Comparison of ENCODE assay signal across 19 cellular contexts in genomic region chr2:157247068-157247407, GRCh38. TPM values are rescaled to one million over a fixed set of nuclear protein-coding genes. Genes with fewer than 3 reads are reported as not detected.
A peak's percentile ranks its signal among the peaks of the same experiment; 100 is the strongest.
DNase-seq lines count a peak whose midpoint lies in the region; ATAC-seq and TF ChIP-seq lines count a peak whose summit lies in the region.
"Had no signal": no experiment of that assay in that cellular context is flagged by ENCODE, and none has a peak within 500 bp of the region (broad histone marks: within the 10 kb centered on the region; RNA-seq: fewer than 3 reads in every experiment).

No MANE protein-coding gene starts in this region.

- H3K27ac ChIP-seq in PC-3 (ENCODE audit: low read length) (peak overlapping the region; percentile 98), neuronal stem cell (replicated peaks; ENCODE audit: low read length) (no peak overlapping the region)
- H3K27ac ChIP-seq: dorsolateral prefrontal cortex, spleen, testis had no signal

- no peaks in the 10 kb centered on the region for H3K9me2 ChIP-seq in PC-3 (replicated peaks; ENCODE audit: low read length)

- POLR2A ChIA-PET in PC-3 (lab: Charles Lee; ENCODE audit: unreplicated experiment): interaction anchor here (0.6 to 0.7 kb wide), 3 partner anchors 15 to 1367 kb away, joined by 3 to 14 read pairs (median 4); no protein-coding TSS in a partner anchor
- POLR2A ChIA-PET in T-cell (lab: Charles Lee): no interaction called here

- H3K79me1 ChIP-seq in neuronal stem cell (ENCODE audit: low read depth, low read length): no peaks in the 10 kb centered on the region

- H2BK12ac ChIP-seq in neuronal stem cell (ENCODE audit: low read length): no peak overlapping the region

- no peak overlapping the region for H3K4ac ChIP-seq in neuronal stem cell (ENCODE audit: low read length)

- H3K23ac ChIP-seq in neuronal stem cell (ENCODE audit: low read depth, low read length, poor library complexity): no peak overlapping the region

- peaks cover 9% of the 10 kb centered on the region for H3F3A ChIP-seq in PC-3 (ENCODE audit: low read length, unreplicated experiment)

- peaks cover 40% of the 10 kb centered on the region for H3K4me1 Mint-ChIP-seq in Calu3 (ENCODE audit: low read depth, unreplicated experiment)
- peaks cover 17% of the 10 kb centered on the region for H3K4me1 Mint-ChIP-seq in chondrocyte (ENCODE audit: low read depth)
- H3K4me1 Mint-ChIP-seq in T-cell: no peaks in the 10 kb centered on the region
- H3K4me1 Mint-ChIP-seq: natural killer cell had no signal

- no peak overlapping the region for H2BK5ac ChIP-seq in neuronal stem cell (ENCODE audit: low read length)

- WGBS in neuronal stem cell (ENCODE audit: extremely low coverage in 2 of 2, insufficient read length in 2 of 2, insufficient replicate concordance in 1 of 2), 2 donors: no CpG with 5 or more reads among the region's 2 CpGs

- no peaks in the 10 kb centered on the region for H3K9me3 ChIP-seq in PC-3 (ENCODE audit: low read length)
- no peaks in the 10 kb centered on the region for H3K9me3 ChIP-seq in neuronal stem cell (replicated peaks in 1 of 2; ENCODE audit: control insufficient read depth in 2 of 2, insufficient read depth in 1 of 2, low read depth in 1 of 2, low read length in 2 of 2)
- H3K9me3 ChIP-seq: prostate gland, spleen, testis had no signal

- no peak for ATAC-seq in PC-3
- ATAC-seq in T-cell (replicated peaks in 1 of 4): no peak
- ATAC-seq in GM18867 (IDR thresholded peaks at IDR 0.05; ENCODE audit: unreplicated experiment): no peak
- ATAC-seq: natural killer cell had no signal

- H3K18ac ChIP-seq in neuronal stem cell (ENCODE audit: low read length): no peak overlapping the region

- H2AFZ ChIP-seq in PC-3 (ENCODE audit: low read length): peak overlapping the region; percentile 55
- H2AFZ ChIP-seq in neuronal stem cell (ENCODE audit: low read length): peak overlapping the region; percentile 64

- no peaks in the 10 kb centered on the region for H3K79me2 ChIP-seq in PC-3 (ENCODE audit: low read length)

- H3K27me3 Mint-ChIP-seq in Calu3 (ENCODE audit: unreplicated experiment): no peaks in the 10 kb centered on the region
- peaks cover 2% of the 10 kb centered on the region for H3K27me3 Mint-ChIP-seq in chondrocyte (ENCODE audit: low read depth)
- peaks cover 6% of the 10 kb centered on the region in 2 donors for H3K27me3 Mint-ChIP-seq in T-cell
- H3K27me3 Mint-ChIP-seq: activated naive CD4-positive, alpha-beta T cell treated with anti-CD3 and anti-CD28 coated beads, Interleukin-2, amount 50 U/mL, for 24 hours had no signal

- CTCF ChIA-PET in Calu3 (lab: Charles Lee) (interaction anchor here (0.9 to 1.2 kb wide), 3 partner anchors 10 to 18 kb away, joined by 3 to 6 read pairs (median 5); partner anchors contain the start of gene GALNT5), PC-3 (lab: Charles Lee) (no interaction called here), T-cell (lab: Charles Lee) (interaction anchor here in 1 of 2 donors (0.5 kb wide), 1 partner anchor 773 kb away, joined by 5 read pairs; no protein-coding TSS in a partner anchor)

- no peaks in the 10 kb centered on the region for H3K27me3 ChIP-seq in PC-3 (ENCODE audit: low read length)
- no peaks in the 10 kb centered on the region for H3K27me3 ChIP-seq in neuronal stem cell (ENCODE audit: control insufficient read depth in 3 of 3, insufficient read depth in 3 of 3, low read depth in 1 of 3, low read length in 3 of 3)
- H3K27me3 ChIP-seq: dorsolateral prefrontal cortex, spleen, testis had no signal

- peak overlapping the region; percentile 19 for H3K4me3 Mint-ChIP-seq in Calu3 (ENCODE audit: low read depth, unreplicated experiment)
- H3K4me3 Mint-ChIP-seq in chondrocyte (ENCODE audit: unreplicated experiment): no peak overlapping the region
- H3K4me3 Mint-ChIP-seq in T-cell: no peak overlapping the region
- H3K4me3 Mint-ChIP-seq: activated naive CD4-positive, alpha-beta T cell treated with anti-CD3 and anti-CD28 coated beads, Interleukin-2, amount 50 U/mL, for 24 hours; activated T-cell treated with anti-CD3 and anti-CD28 coated beads, Interleukin-2, amount 50 U/mL, for 4 hours; CD4-positive, CD25-positive, alpha-beta regulatory T cell; memory B cell; natural killer cell had no signal

- no peak overlapping the region for H3K14ac ChIP-seq in neuronal stem cell (ENCODE audit: low read length)

- H3K4me3 ChIP-seq in PC-3 (ENCODE audit: low read length) (peak overlapping the region; percentile 20; the same call in 1 of the 2 replicates), neuronal stem cell (ENCODE audit: low read length in 2 of 2) (no peak overlapping the region)
- H3K4me3 ChIP-seq: dorsolateral prefrontal cortex, prostate gland, spleen, testis had no signal

- H3K36me3 ChIP-seq in PC-3 (ENCODE audit: low read depth, low read length): no peaks in the 10 kb centered on the region
- no peaks in the 10 kb centered on the region for H3K36me3 ChIP-seq in neuronal stem cell (replicated peaks in 1 of 2; ENCODE audit: control insufficient read depth in 2 of 2, insufficient read depth in 2 of 2, low read length in 2 of 2)
- H3K36me3 ChIP-seq: prostate gland, spleen had no signal

- H3K4me1 ChIP-seq in PC-3 (ENCODE audit: insufficient read depth, low read length): peaks cover 23% of the 10 kb centered on the region
- peaks cover 8 to 9% of the 10 kb centered on the region in 2 donors for H3K4me1 ChIP-seq in neuronal stem cell (ENCODE audit: control insufficient read depth in 2 of 2, insufficient read depth in 1 of 2, low read depth in 1 of 2, low read length in 2 of 2)
- H3K4me1 ChIP-seq: prostate gland, spleen, testis had no signal

- no peak overlapping the region for H2BK15ac ChIP-seq in neuronal stem cell (ENCODE audit: low read length)

- DNase-seq in Calu3 (no peak), PC-3 (no peak), chondrocyte (ENCODE audit: low spot score) (no peak), neuronal stem cell (ENCODE audit: low spot score) (no peak), T-cell (no peak), SW480 (ENCODE audit: low spot score) (no peak), NCI-H1092 (lab: John Stamatoyannopoulos, UW) (no peak)
- DNase-seq: activated T-cell treated with anti-CD3 and anti-CD28 coated beads, Interleukin-2, amount 50 U/mL, for 4 hours; dorsolateral prefrontal cortex; natural killer cell; NCI-H187 treated with DMSO at 0.1 percent for 48 hours; spleen; testis had no signal

- no peaks in the 10 kb centered on the region for H4K20me1 ChIP-seq in PC-3 (ENCODE audit: low read length)

- intact Hi-C loops in Calu3 (cut with micrococcal nuclease; ENCODE audit: unreplicated experiment) (no loop called here), PC-3 (cut with micrococcal nuclease) (no loop called here)

- H4K91ac ChIP-seq in neuronal stem cell (ENCODE audit: low read depth, low read length, poor library complexity): no peak overlapping the region

- H3K36me3 Mint-ChIP-seq in Calu3 (ENCODE audit: insufficient read depth, unreplicated experiment): peaks cover 12% of the 10 kb centered on the region
- H3K36me3 Mint-ChIP-seq in chondrocyte (ENCODE audit: low read depth): no peaks in the 10 kb centered on the region
- no peaks in the 10 kb centered on the region for H3K36me3 Mint-ChIP-seq in T-cell
- H3K36me3 Mint-ChIP-seq: activated naive CD4-positive, alpha-beta T cell treated with anti-CD3 and anti-CD28 coated beads, Interleukin-2, amount 50 U/mL, for 24 hours; CD4-positive, CD25-positive, alpha-beta regulatory T cell; memory B cell; natural killer cell had no signal

- H3K9me3 Mint-ChIP-seq in Calu3 (ENCODE audit: low read depth, unreplicated experiment) (no peaks in the 10 kb centered on the region), chondrocyte (ENCODE audit: low read depth) (no peaks in the 10 kb centered on the region), T-cell (no peaks in the 10 kb centered on the region)
- H3K9me3 Mint-ChIP-seq: activated naive CD4-positive, alpha-beta T cell treated with anti-CD3 and anti-CD28 coated beads, Interleukin-2, amount 50 U/mL, for 24 hours; activated T-cell treated with anti-CD3 and anti-CD28 coated beads, Interleukin-2, amount 50 U/mL, for 4 hours; memory B cell; natural killer cell had no signal

- no peak overlapping the region for H4K8ac ChIP-seq in neuronal stem cell (ENCODE audit: low read depth, low read length)

- H3K9ac ChIP-seq in PC-3 (ENCODE audit: low read length) (peak overlapping the region; percentile 87), neuronal stem cell (ENCODE audit: low read depth, low read length, poor library complexity) (no peak overlapping the region)

- no peak overlapping the region for H2AK5ac ChIP-seq in neuronal stem cell (ENCODE audit: low read depth, low read length)

- peak overlapping the region; percentile 89 for H3K27ac Mint-ChIP-seq in Calu3 (ENCODE audit: unreplicated experiment)
- H3K27ac Mint-ChIP-seq in chondrocyte (ENCODE audit: unreplicated experiment): peak overlapping the region; percentile 1
- no peak overlapping the region for H3K27ac Mint-ChIP-seq in T-cell
- H3K27ac Mint-ChIP-seq: CD4-positive, CD25-positive, alpha-beta regulatory T cell; natural killer cell had no signal

- no peak for TF ChIP-seq CTCF in Calu3 (IDR thresholded peaks at IDR 0.05; ENCODE audit: unreplicated experiment)
- TF ChIP-seq CTCF in PC-3 (conservative IDR thresholded peaks at IDR 0.05; ENCODE audit: low read depth, low read length): no peak
- no peak for TF ChIP-seq CTCF in chondrocyte (IDR thresholded peaks at IDR 0.05)

- no peak overlapping the region for H2BK120ac ChIP-seq in neuronal stem cell (ENCODE audit: low read depth, low read length)

- BruUV-seq in Calu3 (replicated peaks; lab: Mats Ljungman, UMichigan) (TSS peak; percentile 51), PC-3 (replicated peaks; lab: Mats Ljungman, UMichigan) (TSS peak; percentile 95)

- peak overlapping the region; percentile 75 for H3K4me2 ChIP-seq in PC-3 (ENCODE audit: low read length)
- H3K4me2 ChIP-seq in neuronal stem cell (ENCODE audit: insufficient read depth, low read length, poor library complexity, severe bottlenecking): no peak overlapping the region

RNA-seq across cellular contexts. Expression of gene GALNT5, which starts 10.5 kb away (rescaled TPM):
- total RNA-seq in Calu3 (2022): 51.7 and 95.4 TPM in 2 replicates
- total RNA-seq in PC-3 (2014; rRNA removed): 0.04 TPM in 1 of 2 replicates, not detected in the other
- 14.2 to 30.0 TPM (median 14.4 TPM) in 3 replicates for total RNA-seq in chondrocyte
- 0.18 TPM for polyA plus RNA-seq in neuronal stem cell (2013, experiment 1 of 2)
- 0.21 TPM for polyA plus RNA-seq in neuronal stem cell (2013, experiment 2 of 2)
- total RNA-seq in T-cell: under 1 TPM in 3 of 5 donors, not detected in 2; 0.09 to 0.23 (median 0.10) TPM
- total RNA-seq: CD4-positive, CD25-positive, alpha-beta regulatory T cell; natural killer cell; T-helper 1 cell treated with Interleukin-12 subunit alpha and Interleukin-12 subunit beta and Interleukin-4 antibody, amounts not matched to agents 30 ng/mL and 1 ng/mL, for 36 hours had no signal

Comparison
In these comparisons a context has a peak if more than half of its experiments do, and no peak if none do; other contexts are left out.
1. H3K27ac Mint-ChIP-seq: peak in Calu3 (single experiment) and chondrocyte (single experiment); none in T-cell (0 of 2).
2. RNA of gene GALNT5, which starts 10.5 kb away (total RNA-seq): 51.7 to 95.4 TPM in Calu3 and 14.2 to 30.0 TPM in chondrocyte; 0.09 to 0.23 TPM in T-cell and 0.04 TPM in PC-3; every median in the first group is over 10 times any median in the second.